In the genomic region with DNA sequence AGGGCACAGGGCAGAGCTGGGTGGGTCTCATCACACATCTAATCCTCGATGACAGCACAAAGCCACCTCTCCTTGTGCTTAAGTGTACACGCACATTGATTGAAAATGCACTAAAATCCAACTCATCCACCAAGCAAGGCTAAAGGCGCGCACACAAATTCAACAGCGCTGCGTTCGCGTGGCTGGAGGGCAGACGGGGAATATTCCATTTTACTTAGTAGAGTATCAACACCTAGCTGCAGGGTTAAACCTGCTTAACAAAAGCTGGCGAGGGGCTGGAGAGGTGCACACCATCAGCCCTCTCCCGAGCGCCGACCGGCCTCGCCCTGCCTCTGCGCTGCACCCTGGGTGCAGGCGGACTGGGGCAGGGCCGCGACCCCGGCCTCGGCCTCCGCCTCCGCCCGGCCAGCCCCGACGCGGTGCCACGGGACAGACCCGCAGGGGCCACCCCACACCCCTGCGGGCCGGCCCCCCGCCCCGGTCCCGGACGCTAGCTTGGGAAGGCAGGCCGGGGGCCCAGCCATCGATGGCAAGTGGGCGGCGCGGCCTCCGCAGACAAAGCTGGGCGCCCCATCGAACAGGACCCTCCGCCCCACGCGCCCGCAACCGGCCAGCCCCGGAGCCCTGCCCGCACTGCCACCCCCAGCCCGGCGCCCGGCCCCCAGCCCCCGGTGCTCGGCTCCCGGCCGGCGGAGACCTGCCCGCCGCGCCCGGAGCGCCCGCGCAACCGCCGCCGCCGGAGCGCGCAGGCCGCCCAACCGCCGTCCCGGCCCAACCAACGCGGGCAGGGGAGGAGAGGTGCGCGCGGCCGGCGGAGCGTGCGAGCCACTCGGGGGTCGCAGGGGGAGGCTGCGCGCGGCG, we compare ENCODE assay signal across 8 cellular contexts. TPM values are rescaled to one million over a fixed set of nuclear protein-coding genes. Genes with fewer than 3 reads are reported as not detected.
DNase-seq lines count a peak whose midpoint lies in the region; ATAC-seq and TF ChIP-seq lines count a peak whose summit lies in the region.

No MANE protein-coding gene starts in this region.

- H3K9ac ChIP-seq in HCT116 (ENCODE audit: low read length), result peak overlapping the region; percentile 92

- peaks cover 8% of the 10 kb centered on the region for H3K36me3 Mint-ChIP-seq in stimulated activated naive CD8-positive, alpha-beta T cell treated with anti-CD3 and anti-CD28 coated beads, Interleukin-15, Interleukin-2, amounts not matched to agents 100 ng/mL and 50 ng/mL, for 24 hours (ENCODE audit: low read depth)

- POLR2A ChIA-PET in HCT116 (lab: Charles Lee), result interaction anchor here (0.8 to 3.4 kb wide), 6 partner anchors 10 to 162 kb away, joined by 3 to 22 read pairs (median 4); a partner anchor contains a TSS

- TF ChIP-seq RAD21 in HCT116 (IDR thresholded peaks at IDR 0.05; ENCODE audit: low read depth), result no peak

- H3K4me1 Mint-ChIP-seq in stimulated activated naive CD8-positive, alpha-beta T cell treated with anti-CD3 and anti-CD28 coated beads, Interleukin-15, Interleukin-2, amounts not matched to agents 100 ng/mL and 50 ng/mL, for 24 hours (ENCODE audit: low read depth), result peaks cover 46% of the 10 kb centered on the region

- DNase-seq in NCI-H2029 (lab: John Stamatoyannopoulos, UW) (peak; percentile 17), NCI-H2029 treated with DMSO at 0.1 percent for 48 hours (lab: John Stamatoyannopoulos, UW) (no peak), HCT116 (ENCODE audit: low read depth, low spot score) (no peak), NAMALWA (ENCODE audit: low spot score) (peak; percentile 52), erythroblast (lab: John Stamatoyannopoulos, UW) (peak; percentile 74 to 78), mucosa of gallbladder (ENCODE audit: low spot score) (peak; percentile 15)
- peak; percentile 12 to 19 for DNase-seq in activated CD4-positive, alpha-beta T cell treated with anti-CD3 and anti-CD28 coated beads, Interleukin-2, amount 50 U/mL, for 4 hours

- intact Hi-C loops in HCT116 (cut with micrococcal nuclease), result loop anchor here (5.0 kb wide), 2 partner anchors 66 to 121 kb away; a partner anchor contains a TSS

- peak overlapping the region; percentile 88 for H3K27ac Mint-ChIP-seq in stimulated activated naive CD8-positive, alpha-beta T cell treated with anti-CD3 and anti-CD28 coated beads, Interleukin-15, Interleukin-2, amounts not matched to agents 100 ng/mL and 50 ng/mL, for 24 hours

- peak; percentile 35 for ATAC-seq in HCT116

- peak overlapping the region; percentile 97 for H3K27ac ChIP-seq in HCT116 (ENCODE audit: low read depth, low read length)

- peaks cover 31% of the 10 kb centered on the region for H3K79me2 ChIP-seq in HCT116 (ENCODE audit: insufficient read depth, low read length)

- CTCF ChIA-PET in HCT116 (lab: Charles Lee), result interaction anchor here (1.1 kb wide), 1 partner anchor 131 kb away, joined by 4 read pairs; no protein-coding TSS in a partner anchor

- peak overlapping the region; percentile 70 to 80 for H3K4me3 ChIP-seq in HCT116 (replicated peaks in 1 of 2; ENCODE audit: low read depth in 1 of 2, low read length in 2 of 2)

- no peak for TF ChIP-seq POLR2A in HCT116 (IDR thresholded peaks at IDR 0.05; ENCODE audit: borderline replicate concordance, extremely low read depth, insufficient read depth, insufficient read length)
- TF ChIP-seq POLR2A in erythroblast (IDR thresholded peaks at IDR 0.05; ENCODE audit: low read length), result no peak

- H3K9me3 ChIP-seq in HCT116 (ENCODE audit: control insufficient read depth in 1 of 2, insufficient read depth in 1 of 2, low read depth in 1 of 2, low read length in 2 of 2), result no peaks in the 10 kb centered on the region

- H3K27me3 Mint-ChIP-seq in stimulated activated naive CD8-positive, alpha-beta T cell treated with anti-CD3 and anti-CD28 coated beads, Interleukin-15, Interleukin-2, amounts not matched to agents 100 ng/mL and 50 ng/mL, for 24 hours, result no peaks in the 10 kb centered on the region

- no peaks in the 10 kb centered on the region for H3K36me3 ChIP-seq in HCT116 (ENCODE audit: control insufficient read depth in 1 of 2, insufficient read depth in 2 of 2, low read length in 2 of 2)

- TF ChIP-seq CTCF in HCT116 (IDR thresholded peaks at IDR 0.05 in 2 of 3, conservative IDR thresholded peaks at IDR 0.05 in 1 of 3; ENCODE audit: borderline replicate concordance in 1 of 3, insufficient read depth in 1 of 3, low read depth in 2 of 3, low read length in 2 of 3), result no peak

- RAD21 ChIA-PET in HCT116 (lab: Charles Lee; ENCODE audit: low non-redundant PET in 1 of 2, low total read pairs in 2 of 2, uncharacterized antibody in 2 of 2, unreplicated experiment in 2 of 2), result no interaction called here

- peak overlapping the region; percentile 97 for H3K4me2 ChIP-seq in HCT116 (ENCODE audit: low read length)

- BruUV-seq in HCT116 (replicated peaks; lab: Mats Ljungman, UMichigan), result no TSS peak

- H2AFZ ChIP-seq in HCT116 (ENCODE audit: low read depth, low read length, poor library complexity, severe bottlenecking), result no peak overlapping the region

- peaks cover 0 to 32% of the 10 kb centered on the region in 2 experiments; a peak in 3 of 4 replicates for H3K4me1 ChIP-seq in HCT116 (ENCODE audit: control insufficient read depth in 1 of 2, insufficient read depth in 2 of 2, low read length in 2 of 2)

- H4K20me1 ChIP-seq in HCT116 (ENCODE audit: insufficient read depth), result no peaks in the 10 kb centered on the region

- peak overlapping the region; percentile 96 for H3K4me3 Mint-ChIP-seq in stimulated activated naive CD8-positive, alpha-beta T cell treated with anti-CD3 and anti-CD28 coated beads, Interleukin-15, Interleukin-2, amounts not matched to agents 100 ng/mL and 50 ng/mL, for 24 hours

- no peaks in the 10 kb centered on the region for H3K27me3 ChIP-seq in HCT116 (ENCODE audit: insufficient read depth, low read length)

- H3K9me2 ChIP-seq in HCT116 (ENCODE audit: insufficient read depth), result no peaks in the 10 kb centered on the region

- H3K9me3 Mint-ChIP-seq in stimulated activated naive CD8-positive, alpha-beta T cell treated with anti-CD3 and anti-CD28 coated beads, Interleukin-15, Interleukin-2, amounts not matched to agents 100 ng/mL and 50 ng/mL, for 24 hours, result no peaks in the 10 kb centered on the region

TF ChIP-seq in HCT116, 20 proteins besides CTCF, POLR2A, EP300 and RAD21:
- TF ChIP-seq, protein P1, sequence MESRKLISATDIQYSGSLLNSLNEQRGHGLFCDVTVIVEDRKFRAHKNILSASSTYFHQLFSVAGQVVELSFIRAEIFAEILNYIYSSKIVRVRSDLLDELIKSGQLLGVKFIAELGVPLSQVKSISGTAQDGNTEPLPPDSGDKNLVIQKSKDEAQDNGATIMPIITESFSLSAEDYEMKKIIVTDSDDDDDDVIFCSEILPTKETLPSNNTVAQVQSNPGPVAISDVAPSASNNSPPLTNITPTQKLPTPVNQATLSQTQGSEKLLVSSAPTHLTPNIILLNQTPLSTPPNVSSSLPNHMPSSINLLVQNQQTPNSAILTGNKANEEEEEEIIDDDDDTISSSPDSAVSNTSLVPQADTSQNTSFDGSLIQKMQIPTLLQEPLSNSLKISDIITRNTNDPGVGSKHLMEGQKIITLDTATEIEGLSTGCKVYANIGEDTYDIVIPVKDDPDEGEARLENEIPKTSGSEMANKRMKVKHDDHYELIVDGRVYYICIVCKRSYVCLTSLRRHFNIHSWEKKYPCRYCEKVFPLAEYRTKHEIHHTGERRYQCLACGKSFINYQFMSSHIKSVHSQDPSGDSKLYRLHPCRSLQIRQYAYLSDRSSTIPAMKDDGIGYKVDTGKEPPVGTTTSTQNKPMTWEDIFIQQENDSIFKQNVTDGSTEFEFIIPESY (IDR thresholded peaks at IDR 0.05; ENCODE audit: extremely low read depth, insufficient replicate concordance, low read length), result no peak
- peak; percentile 97 for TF ChIP-seq ZFX (IDR thresholded peaks at IDR 0.05)

RNA-seq across cellular contexts. Expression of a gene that starts 0.9 kb away (rescaled TPM):
- total RNA-seq in HCT116 (2021; ENCODE audit: unreplicated experiment), result 9.2 TPM
- 4.5 and 4.8 TPM in 2 replicates for polyA plus RNA-seq in HCT116 (2012)
- total RNA-seq in mucosa of gallbladder, result 12.5 TPM

Comparison
In these comparisons a context has a peak if more than half of its experiments do, and no peak if none do; other contexts are left out.
1. DNase-seq: peak in NCI-H2029 (single experiment), NAMALWA (single experiment), activated CD4-positive, alpha-beta T cell treated with anti-CD3 and anti-CD28 coated beads, Interleukin-2, amount 50 U/mL, for 4 hours (2 of 2), erythroblast (2 of 2) and mucosa of gallbladder (single experiment); none in NCI-H2029 treated with DMSO at 0.1 percent for 48 hours (single experiment) and HCT116 (single experiment).